Comparison of ENCODE assay signal across 2 cellular contexts in genomic region chr17:36679815-36680467, GRCh38.
TF ChIP-seq lines count a peak whose summit lies in the region.

No MANE protein-coding gene starts in this region.

TF ChIP-seq in SK-N-SH, 30 proteins besides CTCF, POLR2A, EP300 and RAD21 (continued from another document):
- TF ChIP-seq, protein P1, sequence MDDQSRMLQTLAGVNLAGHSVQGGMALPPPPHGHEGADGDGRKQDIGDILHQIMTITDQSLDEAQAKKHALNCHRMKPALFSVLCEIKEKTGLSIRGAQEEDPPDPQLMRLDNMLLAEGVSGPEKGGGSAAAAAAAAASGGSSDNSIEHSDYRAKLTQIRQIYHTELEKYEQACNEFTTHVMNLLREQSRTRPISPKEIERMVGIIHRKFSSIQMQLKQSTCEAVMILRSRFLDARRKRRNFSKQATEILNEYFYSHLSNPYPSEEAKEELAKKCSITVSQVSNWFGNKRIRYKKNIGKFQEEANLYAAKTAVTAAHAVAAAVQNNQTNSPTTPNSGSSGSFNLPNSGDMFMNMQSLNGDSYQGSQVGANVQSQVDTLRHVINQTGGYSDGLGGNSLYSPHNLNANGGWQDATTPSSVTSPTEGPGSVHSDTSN (IDR thresholded peaks at IDR 0.05), result no peak
TF ChIP-seq in SK-N-SH: peak in this region for 0.

TF ChIP-seq in SK-N-SH treated with all-trans-retinoic acid at 6 μM for 48 hours, 23 proteins besides CTCF, POLR2A, EP300 and RAD21 (continued from another document):
- TF ChIP-seq ARNTL (CRISPR knock-in tag; IDR thresholded peaks at IDR 0.05; ENCODE audit: borderline replicate concordance, low read depth), result no peak
- TF ChIP-seq, protein P2, sequence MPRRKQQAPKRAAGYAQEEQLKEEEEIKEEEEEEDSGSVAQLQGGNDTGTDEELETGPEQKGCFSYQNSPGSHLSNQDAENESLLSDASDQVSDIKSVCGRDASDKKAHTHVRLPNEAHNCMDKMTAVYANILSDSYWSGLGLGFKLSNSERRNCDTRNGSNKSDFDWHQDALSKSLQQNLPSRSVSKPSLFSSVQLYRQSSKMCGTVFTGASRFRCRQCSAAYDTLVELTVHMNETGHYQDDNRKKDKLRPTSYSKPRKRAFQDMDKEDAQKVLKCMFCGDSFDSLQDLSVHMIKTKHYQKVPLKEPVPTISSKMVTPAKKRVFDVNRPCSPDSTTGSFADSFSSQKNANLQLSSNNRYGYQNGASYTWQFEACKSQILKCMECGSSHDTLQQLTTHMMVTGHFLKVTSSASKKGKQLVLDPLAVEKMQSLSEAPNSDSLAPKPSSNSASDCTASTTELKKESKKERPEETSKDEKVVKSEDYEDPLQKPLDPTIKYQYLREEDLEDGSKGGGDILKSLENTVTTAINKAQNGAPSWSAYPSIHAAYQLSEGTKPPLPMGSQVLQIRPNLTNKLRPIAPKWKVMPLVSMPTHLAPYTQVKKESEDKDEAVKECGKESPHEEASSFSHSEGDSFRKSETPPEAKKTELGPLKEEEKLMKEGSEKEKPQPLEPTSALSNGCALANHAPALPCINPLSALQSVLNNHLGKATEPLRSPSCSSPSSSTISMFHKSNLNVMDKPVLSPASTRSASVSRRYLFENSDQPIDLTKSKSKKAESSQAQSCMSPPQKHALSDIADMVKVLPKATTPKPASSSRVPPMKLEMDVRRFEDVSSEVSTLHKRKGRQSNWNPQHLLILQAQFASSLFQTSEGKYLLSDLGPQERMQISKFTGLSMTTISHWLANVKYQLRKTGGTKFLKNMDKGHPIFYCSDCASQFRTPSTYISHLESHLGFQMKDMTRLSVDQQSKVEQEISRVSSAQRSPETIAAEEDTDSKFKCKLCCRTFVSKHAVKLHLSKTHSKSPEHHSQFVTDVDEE (CRISPR knock-in tag; IDR thresholded peaks at IDR 0.05), result no peak
- no peak for TF ChIP-seq OSR1 (CRISPR knock-in tag; IDR thresholded peaks at IDR 0.05)
- TF ChIP-seq PPARA (CRISPR knock-in tag; IDR thresholded peaks at IDR 0.05; ENCODE audit: borderline replicate concordance), result no peak
- TF ChIP-seq ZFP30 (CRISPR knock-in tag; IDR thresholded peaks at IDR 0.05), result no peak
- TF ChIP-seq ZNF565 (CRISPR knock-in tag; conservative IDR thresholded peaks at IDR 0.05; ENCODE audit: low read depth), result no peak
- TF ChIP-seq CSDC2 (CRISPR knock-in tag; IDR thresholded peaks at IDR 0.05), result no peak
- TF ChIP-seq, protein P3, sequence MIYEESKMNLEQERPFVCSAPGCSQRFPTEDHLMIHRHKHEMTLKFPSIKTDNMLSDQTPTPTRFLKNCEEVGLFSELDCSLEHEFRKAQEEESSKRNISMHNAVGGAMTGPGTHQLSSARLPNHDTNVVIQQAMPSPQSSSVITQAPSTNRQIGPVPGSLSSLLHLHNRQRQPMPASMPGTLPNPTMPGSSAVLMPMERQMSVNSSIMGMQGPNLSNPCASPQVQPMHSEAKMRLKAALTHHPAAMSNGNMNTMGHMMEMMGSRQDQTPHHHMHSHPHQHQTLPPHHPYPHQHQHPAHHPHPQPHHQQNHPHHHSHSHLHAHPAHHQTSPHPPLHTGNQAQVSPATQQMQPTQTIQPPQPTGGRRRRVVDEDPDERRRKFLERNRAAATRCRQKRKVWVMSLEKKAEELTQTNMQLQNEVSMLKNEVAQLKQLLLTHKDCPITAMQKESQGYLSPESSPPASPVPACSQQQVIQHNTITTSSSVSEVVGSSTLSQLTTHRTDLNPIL (CRISPR knock-in tag; IDR thresholded peaks at IDR 0.05; ENCODE audit: low read depth), result no peak
- no peak for TF ChIP-seq ZNF70 (CRISPR knock-in tag; IDR thresholded peaks at IDR 0.05)
- TF ChIP-seq ZNF8 (CRISPR knock-in tag; IDR thresholded peaks at IDR 0.05), result no peak
- TF ChIP-seq CSRNP3 (CRISPR knock-in tag; IDR thresholded peaks at IDR 0.05), result no peak
- no peak for TF ChIP-seq ZFP3 (CRISPR knock-in tag; IDR thresholded peaks at IDR 0.05)
TF ChIP-seq in SK-N-SH treated with all-trans-retinoic acid at 6 μM for 48 hours: peak in this region for 0.
